In genomic region chr12:53750812-53751335, GRCh38 we compare ENCODE assay signal across 8 cellular contexts. TPM values are rescaled to one million over a fixed set of nuclear protein-coding genes. Genes with fewer than 3 reads are reported as not detected.
A peak's percentile ranks its signal among the peaks of the same experiment; 100 is the strongest.
DNase-seq lines count a peak whose midpoint lies in the region; TF ChIP-seq lines count a peak whose summit lies in the region.

No MANE protein-coding gene starts in this region.

- H2AFZ ChIP-seq in Karpas-422 (ENCODE audit: low read length) = peak overlapping the region; percentile 81

- H3K36me3 ChIP-seq in Karpas-422 (ENCODE audit: insufficient read depth, low read length) (no peaks in the 10 kb centered on the region), ascending aorta (no peaks in the 10 kb centered on the region), testis (ENCODE audit: low read depth, missing control alignments) (no peaks in the 10 kb centered on the region)

- TF ChIP-seq CTCF in ascending aorta (IDR thresholded peaks at IDR 0.05) (no peak), testis (IDR thresholded peaks at IDR 0.05) (no peak)

- no peaks in the 10 kb centered on the region for H3K27me3 ChIP-seq in Karpas-422 (ENCODE audit: low read length)
- peaks cover 4% of the 10 kb centered on the region for H3K27me3 ChIP-seq in ascending aorta
- H3K27me3 ChIP-seq in testis = no peaks in the 10 kb centered on the region

- no peaks in the 10 kb centered on the region for H3K9me3 ChIP-seq in Karpas-422 (ENCODE audit: low read length)
- no peaks in the 10 kb centered on the region for H3K9me3 ChIP-seq in ascending aorta
- no peaks in the 10 kb centered on the region for H3K9me3 ChIP-seq in testis

- H3K27ac ChIP-seq in Karpas-422 (ENCODE audit: low read length) (peak overlapping the region; percentile 84), ascending aorta (no peak overlapping the region), testis (no peak overlapping the region)

- peaks cover 65% of the 10 kb centered on the region for H3K4me1 ChIP-seq in Karpas-422 (ENCODE audit: low read length)
- H3K4me1 ChIP-seq in ascending aorta = peaks cover 7 to 18% of the 10 kb centered on the region in 2 donors
- peaks cover 12% of the 10 kb centered on the region for H3K4me1 ChIP-seq in testis

- 5 to 15% methylated on average over 5 to 36 of the region's 36 CpGs for WGBS in testis, 2 donors

- H3K4me3 ChIP-seq in Karpas-422 (ENCODE audit: low read length) = peak overlapping the region; percentile 68
- H3K4me3 ChIP-seq in ascending aorta = peak overlapping the region; percentile 59 to 60
- peak overlapping the region; percentile 41 to 65 for H3K4me3 ChIP-seq in testis

- H3K79me2 ChIP-seq in Karpas-422 (ENCODE audit: low read length) = no peaks in the 10 kb centered on the region

- H3K9me2 ChIP-seq in Karpas-422 (replicated peaks; ENCODE audit: insufficient read depth, low read length) = no peaks in the 10 kb centered on the region

- no peaks in the 10 kb centered on the region for H4K20me1 ChIP-seq in Karpas-422 (ENCODE audit: insufficient read depth, low read depth, low read length)

- intact Hi-C loops in ascending aorta (cut with DNase I) = no loop called here
- intact Hi-C loops in testis (cut with DNase I; ENCODE audit: low total_unique reads) = no loop called here

- no peak for TF ChIP-seq POLR2A in testis (IDR thresholded peaks at IDR 0.05)

- peak overlapping the region; percentile 77 for H3K9ac ChIP-seq in Karpas-422 (ENCODE audit: low read length)

- peak overlapping the region; percentile 82 for H3K4me2 ChIP-seq in Karpas-422 (ENCODE audit: low read depth, low read length, poor library complexity, severe bottlenecking)

- DNase-seq in NCI-H82 (lab: John Stamatoyannopoulos, UW) = peak; percentile 32
- no peak for DNase-seq in NCI-H82 treated with DMSO at 0.1 percent for 48 hours (lab: John Stamatoyannopoulos, UW; ENCODE audit: unreplicated experiment)
- peak; percentile 72 for DNase-seq in Karpas-422
- DNase-seq in ascending aorta (ENCODE audit: low spot score in 2 of 2) = peak in 1 of 2 donors; percentile 64
- peak; percentile 87 for DNase-seq in left kidney (ENCODE audit: low read depth, low spot score)
- DNase-seq in testis = peak; percentile 41
- DNase-seq in SIG-M5 (lab: John Stamatoyannopoulos, UW) = no peak
- DNase-seq in UCSD-AML1 (lab: John Stamatoyannopoulos, UW; ENCODE audit: unreplicated experiment) = no peak

RNA-seq across cellular contexts. Expression of gene CISTR, which starts 0.9 kb away (rescaled TPM):
- not detected in 2 replicates for total RNA-seq in Karpas-422 (2014; rRNA removed; shearing (Covaris generic); ENCODE audit: low replicate concordance)
- not detected for total RNA-seq in ascending aorta
- not detected for total RNA-seq in testis
- not detected for polyA plus RNA-seq in testis (ENCODE audit: insufficient read depth, low read depth, low replicate concordance)

RNA-seq across cellular contexts. Expression of gene CALCOCO1, which starts 23.6 kb away (rescaled TPM):
- 28.7 and 32.5 TPM in 2 replicates for total RNA-seq in Karpas-422 (2014; rRNA removed; shearing (Covaris generic); ENCODE audit: low replicate concordance)
- total RNA-seq in ascending aorta = 258 TPM
- total RNA-seq in testis = 100 to 1,000 TPM; 120 to 167 TPM
- 121 TPM for polyA plus RNA-seq in testis (ENCODE audit: insufficient read depth, low read depth, low replicate concordance)

Comparison
In these comparisons a context has a peak if more than half of its experiments do, and no peak if none do; other contexts are left out.
1. DNase-seq: peak in NCI-H82 (single experiment), Karpas-422 (single experiment), left kidney (single experiment) and testis (single experiment); none in NCI-H82 treated with DMSO at 0.1 percent for 48 hours (single experiment), SIG-M5 (single experiment) and UCSD-AML1 (single experiment).
2. Peak in every context shown above with its lines, with median percentiles within 50 percentile points of each other: H3K4me3 ChIP-seq.